In the genomic region with DNA sequence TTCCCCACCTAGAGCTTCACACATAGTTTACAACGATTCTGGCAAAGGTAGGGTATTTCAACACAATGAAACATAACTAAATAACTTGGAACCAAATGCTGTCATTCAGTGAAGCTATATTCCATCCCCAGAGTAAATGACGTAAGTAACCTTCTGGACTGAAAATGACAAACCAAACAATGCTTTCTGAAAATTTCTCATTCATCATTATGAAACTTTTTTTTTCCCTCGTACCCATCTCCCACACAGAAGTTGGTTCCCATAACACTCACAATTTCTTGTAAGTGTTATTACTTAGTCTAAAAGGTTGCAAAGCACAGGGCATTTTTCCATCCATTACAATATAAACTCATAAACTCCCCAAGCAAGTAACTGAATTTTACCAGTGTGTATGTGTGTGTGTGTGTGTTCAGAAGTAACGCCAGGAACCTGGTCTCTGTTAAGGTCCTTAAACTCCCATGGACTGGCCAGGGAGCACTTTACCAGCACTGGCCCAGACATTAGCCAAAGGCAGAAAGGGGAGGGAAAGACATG, we compare ENCODE assay signal across 9 cellular contexts. TPM values are rescaled to one million over a fixed set of nuclear protein-coding genes. Genes with fewer than 3 reads are reported as not detected.
DNase-seq lines count a peak whose midpoint lies in the region; ATAC-seq and TF ChIP-seq lines count a peak whose summit lies in the region.
"Had no signal": no experiment of that assay in that cellular context is flagged by ENCODE, and none has a peak within 500 bp of the region (broad histone marks: within the 10 kb centered on the region; RNA-seq: fewer than 3 reads in every experiment).

No MANE protein-coding gene starts in this region.

- H3K27ac Mint-ChIP-seq in activated CD4-positive, alpha-beta memory T cell treated with anti-CD3 and anti-CD28 coated beads, Interleukin-2, amount 10 ng/mL, durations not matched to agents 7 days and 5 days, result peak overlapping the region; percentile 74
- H3K27ac Mint-ChIP-seq in natural killer cell, result peak overlapping the region; percentile 83

- H3K27me3 Mint-ChIP-seq in activated CD4-positive, alpha-beta memory T cell treated with anti-CD3 and anti-CD28 coated beads, Interleukin-2, amount 10 ng/mL, durations not matched to agents 7 days and 5 days, result no peaks in the 10 kb centered on the region
- no peaks in the 10 kb centered on the region for H3K27me3 Mint-ChIP-seq in natural killer cell (ENCODE audit: low read depth in 2 of 2)

- H3K36me3 Mint-ChIP-seq in activated CD4-positive, alpha-beta memory T cell treated with anti-CD3 and anti-CD28 coated beads, Interleukin-2, amount 10 ng/mL, durations not matched to agents 7 days and 5 days (ENCODE audit: low read depth), result peaks cover 66% of the 10 kb centered on the region
- peaks cover 22% of the 10 kb centered on the region for H3K36me3 Mint-ChIP-seq in natural killer cell

- ATAC-seq in GM18868 (IDR thresholded peaks at IDR 0.05; ENCODE audit: unreplicated experiment) (peak; percentile 71), GM21825 (IDR thresholded peaks at IDR 0.05; ENCODE audit: unreplicated experiment) (peak; percentile 42), natural killer cell (no peak)

- no peak for DNase-seq in activated CD4-positive, alpha-beta memory T cell treated with anti-CD3 and anti-CD28 coated beads, Interleukin-2, amount 10 ng/mL, durations not matched to agents 7 days and 5 days
- no peak for DNase-seq in natural killer cell
- DNase-seq in dermis blood vessel endothelial cell, result no peak
- DNase-seq in Ammon's horn (ENCODE audit: low spot score), result no peak
- no peak for DNase-seq in DMS79 (lab: John Stamatoyannopoulos, UW)
- no peak for DNase-seq in head of caudate nucleus
- DNase-seq: NCI-H1048 had no signal

- H3K4me1 Mint-ChIP-seq in activated CD4-positive, alpha-beta memory T cell treated with anti-CD3 and anti-CD28 coated beads, Interleukin-2, amount 10 ng/mL, durations not matched to agents 7 days and 5 days, result peaks cover 74% of the 10 kb centered on the region
- H3K4me1 Mint-ChIP-seq in natural killer cell, result peaks cover 87 to 88% of the 10 kb centered on the region in 2 donors

- POLR2A ChIA-PET in activated CD4-positive, alpha-beta memory T cell treated with anti-CD3 and anti-CD28 coated beads, Interleukin-2, amount 10 ng/mL, durations not matched to agents 7 days and 5 days (lab: Charles Lee), result interaction anchor here (1.0 to 1.6 kb wide), 2 partner anchors 8 to 11 kb away, joined by 4 to 7 read pairs; no protein-coding TSS in a partner anchor

- no peak for TF ChIP-seq CTCF in natural killer cell (IDR thresholded peaks at IDR 0.05)

- CTCF ChIA-PET in activated CD4-positive, alpha-beta memory T cell treated with anti-CD3 and anti-CD28 coated beads, Interleukin-2, amount 10 ng/mL, durations not matched to agents 7 days and 5 days (lab: Charles Lee), result no interaction called here

- no peaks in the 10 kb centered on the region for H3K9me3 Mint-ChIP-seq in activated CD4-positive, alpha-beta memory T cell treated with anti-CD3 and anti-CD28 coated beads, Interleukin-2, amount 10 ng/mL, durations not matched to agents 7 days and 5 days
- H3K9me3 Mint-ChIP-seq in natural killer cell, result no peaks in the 10 kb centered on the region

- H3K4me3 Mint-ChIP-seq in activated CD4-positive, alpha-beta memory T cell treated with anti-CD3 and anti-CD28 coated beads, Interleukin-2, amount 10 ng/mL, durations not matched to agents 7 days and 5 days, result no peak overlapping the region
- H3K4me3 Mint-ChIP-seq in natural killer cell, result peak overlapping the region; percentile 49

- intact Hi-C loops in natural killer cell (cut with micrococcal nuclease) (no loop called here), head of caudate nucleus (cut with DNase I) (no loop called here)

RNA-seq across cellular contexts. Expression of a gene that starts 41.6 kb away (rescaled TPM):
- 10 to 100 TPM; 68.8 to 76.3 TPM for total RNA-seq in activated CD4-positive, alpha-beta memory T cell treated with anti-CD3 and anti-CD28 coated beads, Interleukin-2, amount 10 ng/mL, durations not matched to agents 7 days and 5 days
- total RNA-seq in natural killer cell (100 to 1,000 TPM; 180 to 287 (median 230) TPM), dermis blood vessel endothelial cell (27.7 and 28.7 TPM in 2 replicates)

Comparison
In these comparisons a context has a peak if more than half of its experiments do, and no peak if none do; other contexts are left out.
1. ATAC-seq: peak in GM18868 (single experiment) and GM21825 (single experiment); none in natural killer cell (0 of 3).